Comparison of ENCODE assay signal across 1 cellular context in genomic region chr11:32830413-32830738, GRCh38.
TF ChIP-seq lines count a peak whose summit lies in the region.

No MANE protein-coding gene starts in this region.

TF ChIP-seq in HepG2, 621 proteins besides CTCF, POLR2A, EP300 and RAD21 (continued from another document):
- TF ChIP-seq ZSCAN25 (CRISPR knock-in tag; IDR thresholded peaks at IDR 0.05) (no peak), SRSF9 (IDR thresholded peaks at IDR 0.05; ENCODE audit: borderline replicate concordance, insufficient read depth, low read depth, low read length, poor library complexity, severe bottlenecking) (no peak)
